In the genomic region with DNA sequence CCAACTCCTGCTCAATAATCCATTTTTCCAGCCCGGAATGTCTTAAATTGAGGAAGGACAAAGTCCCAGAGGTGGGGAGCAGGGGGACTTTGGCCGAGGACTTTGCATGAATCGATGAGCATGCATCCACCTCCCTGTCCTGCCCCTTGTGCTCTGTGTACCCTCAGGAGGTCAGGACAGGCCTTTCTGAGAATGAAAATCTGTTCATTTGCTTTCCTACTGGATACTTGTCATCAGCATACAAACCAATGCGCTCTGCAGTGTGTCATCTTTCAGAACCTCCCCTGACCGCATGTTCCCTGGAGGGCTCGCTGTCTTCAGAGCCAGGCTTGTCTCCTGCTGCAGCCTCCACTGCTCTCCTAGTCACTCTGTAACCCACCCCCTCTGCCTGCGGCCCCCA, we compare ENCODE assay signal across 11 cellular contexts. TPM values are rescaled to one million over a fixed set of nuclear protein-coding genes. Genes with fewer than 3 reads are reported as not detected.
"Had no signal": no experiment of that assay in that cellular context is flagged by ENCODE, and none has a peak within 500 bp of the region (broad histone marks: within the 10 kb centered on the region; RNA-seq: fewer than 3 reads in every experiment).

No MANE protein-coding gene starts in this region.

RNA-seq across cellular contexts. Expression of a gene that starts 2.6 kb away (rescaled TPM):
- total RNA-seq: subcutaneous adipose tissue, temporal lobe, thoracic aorta, thyroid gland, transverse colon, upper lobe of right lung, urinary bladder, uterus, vagina had no signal
- polyA plus RNA-seq: stomach had no signal

RNA-seq across cellular contexts. Expression of a gene that starts 40.6 kb away (rescaled TPM):
- total RNA-seq: stomach, subcutaneous adipose tissue, suprapubic skin, thoracic aorta, upper lobe of right lung had no signal
